Comparison of ENCODE assay signal across 10 cellular contexts in the genomic region with DNA sequence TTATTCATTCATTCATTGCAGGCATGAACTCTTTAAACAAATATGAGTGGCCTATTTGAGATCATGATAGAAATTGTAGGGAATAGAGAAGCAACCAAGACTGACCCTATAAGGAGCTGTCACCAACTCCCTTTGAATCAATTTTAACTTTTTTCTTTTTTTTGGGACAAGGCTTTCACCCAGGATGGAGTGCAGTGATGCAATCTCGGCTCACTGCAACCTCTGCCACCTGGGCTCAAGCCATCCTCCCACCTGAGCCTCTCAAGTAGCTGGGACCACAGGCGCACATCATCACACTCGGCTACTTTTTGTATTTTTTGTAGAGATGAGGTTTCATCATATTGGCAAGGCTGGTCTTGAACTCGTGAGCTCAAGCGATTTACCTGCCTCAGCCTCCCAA. TPM values are rescaled to one million over a fixed set of nuclear protein-coding genes. Genes with fewer than 3 reads are reported as not detected.
DNase-seq lines count a peak whose midpoint lies in the region; ATAC-seq, FAIRE-seq and TF ChIP-seq lines count a peak whose summit lies in the region.
"Had no signal": no experiment of that assay in that cellular context is flagged by ENCODE, and none has a peak within 500 bp of the region (broad histone marks: within the 10 kb centered on the region; RNA-seq: fewer than 3 reads in every experiment).

No MANE protein-coding gene starts in this region.

- no peak overlapping the region for H3K27ac Mint-ChIP-seq in H9
- H3K27ac Mint-ChIP-seq in T-cell, result peak overlapping the region; percentile 98 to 100

- H2BK20ac ChIP-seq in H9 (ENCODE audit: low read depth, low read length, poor library complexity, severe bottlenecking), result no peak overlapping the region

- H3K79me2 ChIP-seq in H9 (ENCODE audit: insufficient read depth, low read length) (peaks cover 4% of the 10 kb centered on the region; the same call in 1 of the 2 replicates), hepatocyte (peaks cover 31% of the 10 kb centered on the region)

- CTCF ChIA-PET in T-cell (lab: Charles Lee), result interaction anchor here (1.0 to 4.0 kb wide), 5 partner anchors 9 to 17 kb away, joined by 4 to 43 read pairs (median 5); no protein-coding TSS in a partner anchor

- H2BK12ac ChIP-seq in H9 (ENCODE audit: insufficient read length, low read depth, low read length), result no peak overlapping the region

- H3K4me3 Mint-ChIP-seq in H9 (peak overlapping the region; percentile 53 to 74; a peak in 2 of 5 replicates), T-cell (peak overlapping the region; percentile 97 to 99 (median 99))

- no peak overlapping the region for H3K27ac ChIP-seq in H9 (ENCODE audit: insufficient read length, low read depth, low read length)
- no peak overlapping the region for H3K27ac ChIP-seq in hepatocyte
- H3K27ac ChIP-seq in small intestine (ENCODE audit: low read depth in 1 of 2, low read length in 1 of 2), result peak overlapping the region in 1 of 2 donors; percentile 58

- no peak overlapping the region for H3K18ac ChIP-seq in H9 (ENCODE audit: insufficient read length, low read depth, low read length)

- no peak overlapping the region for H3K23ac ChIP-seq in H9 (ENCODE audit: insufficient read length, low read depth, low read length)

- POLR2A ChIA-PET in T-cell (lab: Charles Lee), result interaction anchor here (0.7 to 2.8 kb wide), 7 partner anchors 13 to 163 kb away, joined by 3 to 21 read pairs (median 4); no protein-coding TSS in a partner anchor

- H3K36me3 Mint-ChIP-seq in H9 (ENCODE audit: insufficient read depth in 1 of 3, low read depth in 3 of 3), result peaks cover 5 to 15% (median 15%) of the 10 kb centered on the region in 3 experiments
- peaks cover 19% of the 10 kb centered on the region for H3K36me3 Mint-ChIP-seq in T-cell

- H3K23me2 ChIP-seq in H9 (ENCODE audit: insufficient read length, low read depth, low read length, poor library complexity, severe bottlenecking), result peaks cover 9% of the 10 kb centered on the region

- H4K20me1 ChIP-seq in H9 (ENCODE audit: control insufficient read depth, insufficient read depth, insufficient read length) (no peaks in the 10 kb centered on the region), hepatocyte (ENCODE audit: insufficient read depth, poor library complexity, severe bottlenecking) (no peaks in the 10 kb centered on the region)

- H3K27me3 ChIP-seq in H9 (ENCODE audit: insufficient read depth, low read length), result no peaks in the 10 kb centered on the region
- no peaks in the 10 kb centered on the region for H3K27me3 ChIP-seq in hepatocyte
- no peaks in the 10 kb centered on the region for H3K27me3 ChIP-seq in small intestine (ENCODE audit: control insufficient read depth in 2 of 2, insufficient read depth in 2 of 2, low read length in 2 of 2)

- peaks cover 2% of the 10 kb centered on the region for H3K79me1 ChIP-seq in H9 (ENCODE audit: insufficient read depth, low read depth, low read length, poor library complexity, severe bottlenecking)

- no peak overlapping the region for H2BK5ac ChIP-seq in H9 (ENCODE audit: insufficient read length, low read length)

- H2AK5ac ChIP-seq in H9 (ENCODE audit: insufficient read length, low read length), result no peak overlapping the region

- H3K9me2 ChIP-seq in hepatocyte (replicated peaks; ENCODE audit: insufficient read depth), result no peaks in the 10 kb centered on the region

- no peaks in the 10 kb centered on the region for H3K9me3 ChIP-seq in H9 (ENCODE audit: control insufficient read depth, low read depth, low read length)
- H3K9me3 ChIP-seq in hepatocyte (ENCODE audit: low read depth), result no peaks in the 10 kb centered on the region
- H3K9me3 ChIP-seq in small intestine (ENCODE audit: control insufficient read depth, low read depth), result no peaks in the 10 kb centered on the region

- DNase-seq in H9 (no peak), T-cell (no peak), hepatocyte (ENCODE audit: low spot score) (no peak), small intestine (no peak), NCI-H146 treated with DMSO at 0.1 percent for 48 hours (lab: John Stamatoyannopoulos, UW; ENCODE audit: unreplicated experiment) (no peak)
- no peak for DNase-seq in activated effector memory CD4-positive, alpha-beta T cell treated with anti-CD3 and anti-CD28 coated beads, Interleukin-2, amount 50 U/mL, for 16 hours
- DNase-seq: midbrain, NCI-H524 had no signal

- no peak overlapping the region for H4K8ac ChIP-seq in H9 (replicated peaks; ENCODE audit: insufficient read length, low read depth, low read length)

- ATAC-seq in T-cell (replicated peaks in 1 of 4) (no peak), HG03354 (IDR thresholded peaks at IDR 0.05; ENCODE audit: poor library complexity, severe bottlenecking, unreplicated experiment) (no peak), GM21381 (IDR thresholded peaks at IDR 0.05; ENCODE audit: unreplicated experiment) (no peak)

- H2BK15ac ChIP-seq in H9 (ENCODE audit: low read depth, low read length), result no peak overlapping the region

- H3K56ac ChIP-seq in H9 (ENCODE audit: insufficient read length, low read depth, low read length), result no peak overlapping the region

- H3K4me2 ChIP-seq in H9 (ENCODE audit: insufficient read depth, insufficient read length, low read length) (peak overlapping the region; percentile 80), hepatocyte (peak overlapping the region; percentile 82)

- no peak overlapping the region for H3K4ac ChIP-seq in H9 (ENCODE audit: low read depth, low read length)

- H3K4me1 Mint-ChIP-seq in H9, result peaks cover 20 to 23% of the 10 kb centered on the region in 2 experiments
- H3K4me1 Mint-ChIP-seq in T-cell, result peaks cover 51 to 57% (median 53%) of the 10 kb centered on the region in 3 donors

- H3K9ac ChIP-seq in H9 (ENCODE audit: extremely low read depth, insufficient read length, low read length), result no peak overlapping the region

- H4K91ac ChIP-seq in H9 (ENCODE audit: insufficient read length, low read depth, low read length), result no peak overlapping the region

- H3K4me3 ChIP-seq in hepatocyte (peak overlapping the region; percentile 72), small intestine (ENCODE audit: low read depth in 1 of 2, low read length in 2 of 2) (peak overlapping the region; percentile 44 to 66)

- no peaks in the 10 kb centered on the region for H3K36me3 ChIP-seq in hepatocyte (replicated peaks; ENCODE audit: insufficient read depth, low read depth)
- no peaks in the 10 kb centered on the region for H3K36me3 ChIP-seq in small intestine (ENCODE audit: control insufficient read depth in 2 of 2, insufficient read depth in 2 of 2, low read length in 2 of 2)

- H2AFZ ChIP-seq in H9 (ENCODE audit: low read length) (no peak overlapping the region), hepatocyte (no peak overlapping the region)

- FAIRE-seq in small intestine (lab: Jason Lieb, UNC), result no peak

- no peak overlapping the region for H3T11ph ChIP-seq in H9 (ENCODE audit: low read length)

- TF ChIP-seq CTCF in H9 (conservative IDR thresholded peaks at IDR 0.05) (no peak), hepatocyte (IDR thresholded peaks at IDR 0.05; ENCODE audit: poor library complexity) (no peak)

- peaks cover 6% of the 10 kb centered on the region; the same call in 1 of the 2 replicates for H3K4me1 ChIP-seq in H9 (ENCODE audit: insufficient read depth, low read length)
- H3K4me1 ChIP-seq in hepatocyte (ENCODE audit: insufficient read depth), result peaks cover 10% of the 10 kb centered on the region
- peaks cover 2 to 3% of the 10 kb centered on the region in 2 donors for H3K4me1 ChIP-seq in small intestine (ENCODE audit: control insufficient read depth in 2 of 2, insufficient read depth in 1 of 2, low read depth in 1 of 2, low read length in 1 of 2)

- no peak overlapping the region for H3K14ac ChIP-seq in H9 (ENCODE audit: insufficient read depth, low read length)

- WGBS in H9 (ENCODE audit: extremely low coverage, insufficient read length, low lambda C conversion rate), result no CpG with 5 or more reads among the region's 5 CpGs
- WGBS in hepatocyte (ENCODE audit: low lambda C conversion rate, missing lambda C conversion rate), result 97% methylated on average over 5 of the region's 5 CpGs
- 82 to 92% (median 88%) methylated on average over 5 of the region's 5 CpGs for WGBS in small intestine, 3 donors

- no peak overlapping the region for H4K5ac ChIP-seq in H9 (ENCODE audit: insufficient read length, low read depth, low read length)

- H3K9me3 Mint-ChIP-seq in H9, result peaks cover 4 to 6% of the 10 kb centered on the region in 2 experiments; a peak in 3 of 5 replicates
- H3K9me3 Mint-ChIP-seq in T-cell, result no peaks in the 10 kb centered on the region

- H3K27me3 Mint-ChIP-seq in H9 (ENCODE audit: low read depth) (peaks cover 1% of the 10 kb centered on the region; the same call in 1 of the 2 replicates), T-cell (no peaks in the 10 kb centered on the region)

- no peak overlapping the region for H2BK120ac ChIP-seq in H9 (ENCODE audit: low read depth, low read length, poor library complexity, severe bottlenecking)

RNA-seq across cellular contexts. Expression of a gene that starts 17.1 kb away (rescaled TPM):
- total RNA-seq in H9 (2021), result 263 and 275 TPM in 2 replicates
- 100 to 1,000 TPM; 125 to 138 (median 137) TPM for total RNA-seq in T-cell
- 208 and 215 TPM in 2 replicates for total RNA-seq in hepatocyte
- polyA plus RNA-seq in hepatocyte, result 311 and 354 TPM in 2 replicates
- polyA plus RNA-seq in small intestine, result 100 to 1,000 TPM; 458 to 904 (median 722) TPM

Comparison
In these comparisons a context has a peak if more than half of its experiments do, and no peak if none do; other contexts are left out.
1. H3K27ac Mint-ChIP-seq: peak in T-cell (2 of 2); none in H9 (0 of 3).